Comparison of ENCODE assay signal across 8 cellular contexts in the genomic region with DNA sequence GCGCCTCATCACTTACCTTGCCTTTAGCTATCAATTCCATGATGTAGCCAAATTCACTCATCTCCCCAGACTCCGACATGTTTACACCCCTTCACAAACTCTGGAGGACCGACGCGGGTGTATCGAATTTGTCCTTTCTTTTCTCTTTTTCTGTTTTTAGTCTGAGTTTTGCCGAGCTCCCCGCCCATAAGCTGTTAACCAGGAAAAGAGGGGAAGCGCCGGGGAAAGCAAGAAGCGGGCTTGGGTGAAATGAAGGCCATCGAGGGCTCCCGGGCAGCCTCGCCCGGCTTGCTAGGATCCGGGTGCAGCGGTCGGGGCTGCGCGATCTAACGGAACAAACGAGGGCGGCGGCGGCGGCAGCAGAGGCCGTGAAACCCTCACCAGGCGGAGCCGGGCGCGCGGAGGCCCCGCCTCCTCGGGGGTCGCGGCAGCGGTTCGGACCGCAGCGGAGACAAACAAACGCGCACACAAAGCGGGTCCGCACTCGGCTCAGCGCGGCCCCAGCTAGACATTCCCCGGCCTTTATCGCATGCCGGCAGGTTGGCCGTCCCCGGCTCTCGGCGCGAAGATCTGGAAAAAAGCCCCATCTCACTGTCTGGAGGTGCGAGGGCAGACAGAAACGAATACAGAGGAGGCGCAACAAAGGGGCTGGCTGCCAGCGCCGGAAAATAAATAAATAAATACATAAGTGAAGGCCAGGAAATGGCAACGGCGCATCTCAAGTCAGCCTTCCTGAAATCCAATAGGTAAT. TPM values are rescaled to one million over a fixed set of nuclear protein-coding genes. Genes with fewer than 3 reads are reported as not detected.
A peak's percentile ranks its signal among the peaks of the same experiment; 100 is the strongest.
DNase-seq lines count a peak whose midpoint lies in the region; ATAC-seq, FAIRE-seq and TF ChIP-seq lines count a peak whose summit lies in the region.

No MANE protein-coding gene starts in this region.

- dilution Hi-C loops in keratinocyte (cut with MboI; ENCODE audit: extremely low pct_ligation_motif_present, low sequenced_read_pairs), result no loop called here

- peak; percentile 77 for ATAC-seq in HG02885 (IDR thresholded peaks at IDR 0.05; ENCODE audit: poor library complexity, unreplicated experiment)

- H3K27me3 ChIP-seq in ACC112 (ENCODE audit: insufficient read depth, low read length) (peaks cover 68% of the 10 kb centered on the region), keratinocyte (ENCODE audit: control insufficient read depth, extremely low read depth, insufficient read depth, low read length) (peaks cover 51% of the 10 kb centered on the region)

- FAIRE-seq in keratinocyte (lab: Jason Lieb, UNC), result no peak

- H3K4me3 ChIP-seq in ACC112 (ENCODE audit: low read depth, low read length) (peak overlapping the region; percentile 79), GM12865 (ENCODE audit: low read depth, low read length) (peak overlapping the region; percentile 63), astrocyte of the spinal cord (ENCODE audit: low read depth, low read length) (peak overlapping the region; percentile 54), keratinocyte (ENCODE audit: control insufficient read depth in 2 of 3, extremely low read depth in 1 of 3, insufficient read depth in 2 of 3, low read depth in 1 of 3, low read length in 3 of 3) (peak overlapping the region; percentile 20 to 70 (median 61))

- no peaks in the 10 kb centered on the region for H3K9me3 ChIP-seq in keratinocyte (ENCODE audit: control insufficient read depth, low read depth, low read length)

- H3K9me1 ChIP-seq in keratinocyte (ENCODE audit: control insufficient read depth, extremely low read depth, insufficient read depth, low read length), result no peaks in the 10 kb centered on the region

- TF ChIP-seq CTCF in GM12865 (IDR thresholded peaks at IDR 0.05; ENCODE audit: insufficient read depth, low read depth, low read length, missing control alignments) (no peak), astrocyte of the spinal cord (IDR thresholded peaks at IDR 0.05; ENCODE audit: low read depth, low read length) (no peak), keratinocyte (optimal IDR thresholded peaks at IDR 0.05 in 1 of 3, IDR thresholded peaks at IDR 0.05 in 1 of 3, conservative IDR thresholded peaks at IDR 0.05 in 1 of 3; ENCODE audit: extremely low read depth in 1 of 3, insufficient read depth in 2 of 3, low read length in 3 of 3) (no peak)

- no peaks in the 10 kb centered on the region for H3K79me2 ChIP-seq in ACC112 (ENCODE audit: control insufficient read depth, insufficient read depth, low read length, unreplicated experiment)
- H3K79me2 ChIP-seq in keratinocyte (ENCODE audit: control insufficient read depth, insufficient read depth, low read length), result no peaks in the 10 kb centered on the region

- H3K36me3 ChIP-seq in ACC112 (ENCODE audit: insufficient read depth, low read length), result no peaks in the 10 kb centered on the region
- H3K36me3 ChIP-seq in keratinocyte (ENCODE audit: control insufficient read depth in 2 of 2, extremely low read depth in 1 of 2, insufficient read depth in 2 of 2, low read length in 2 of 2), result no peaks in the 10 kb centered on the region

- peak overlapping the region; percentile 84 for H3K4me2 ChIP-seq in keratinocyte (ENCODE audit: control insufficient read depth, extremely low read depth, insufficient read depth, low read depth, low read length)

- H3K27ac ChIP-seq in ACC112 (ENCODE audit: low read depth, low read length) (no peak overlapping the region), keratinocyte (ENCODE audit: control insufficient read depth, insufficient read depth, low read length) (no peak overlapping the region)

- H2AFZ ChIP-seq in ACC112 (ENCODE audit: low read length, unreplicated experiment) (peak overlapping the region; percentile 96), keratinocyte (ENCODE audit: control insufficient read depth, low read length) (peak overlapping the region; percentile 42)

- H4K20me1 ChIP-seq in keratinocyte (ENCODE audit: control insufficient read depth, extremely low read depth, insufficient read depth, low read length), result peaks cover 2% of the 10 kb centered on the region

- in situ Hi-C loops in astrocyte of the spinal cord (cut with HindIII; ENCODE audit: low sequenced_read_pairs), result no loop called here

- H3K4me1 ChIP-seq in ACC112 (ENCODE audit: control insufficient read depth, insufficient read depth, low read length, unreplicated experiment) (no peaks in the 10 kb centered on the region), keratinocyte (ENCODE audit: control insufficient read depth, extremely low read depth, insufficient read depth, low read length) (peaks cover 6% of the 10 kb centered on the region)

- DNase-seq in GM12865 (ENCODE audit: low read depth) (peak; percentile 28), NCI-H748 (lab: John Stamatoyannopoulos, UW; ENCODE audit: unreplicated experiment) (peak; percentile 79), astrocyte of the spinal cord (ENCODE audit: low read depth, low spot score) (peak; percentile 28), keratinocyte (ENCODE audit: low read depth, low spot score) (no peak), hippocampal formation (lab: John Stamatoyannopoulos, UW) (no peak)
- peak; percentile 10 for DNase-seq in stimulated activated CD4-positive, alpha-beta T cell treated with anti-CD3 and anti-CD28 coated beads, Interleukin-4, amount 100 ng/mL, for 24 hours

- H3K9ac ChIP-seq in keratinocyte (ENCODE audit: control insufficient read depth, extremely low read depth, insufficient read depth, low read length), result no peak overlapping the region

RNA-seq across cellular contexts. Expression of gene TRIM36, which starts 10.4 kb away (rescaled TPM):
- polyA plus RNA-seq in keratinocyte, result 2.0 to 2.4 TPM (median 2.2 TPM) in 3 replicates
- polyA plus RNA-seq in keratinocyte (2011; ENCODE audit: low read depth), result 0.62 TPM
- 1.1 and 2.7 TPM in 2 replicates for polyA plus RNA-seq in keratinocyte (2011; cell fraction: cytosol; rRNA removed)
- polyA plus RNA-seq in keratinocyte (2011; cell fraction: nucleus; rRNA removed), result 2.3 and 3.8 TPM in 2 replicates
- polyA plus RNA-seq in keratinocyte (2012; ENCODE audit: low replicate concordance), result 0.61 and 0.89 TPM in 2 replicates
- polyA minus RNA-seq in keratinocyte, result 2.9 to 8.1 TPM (median 3.2 TPM) in 3 replicates
- polyA minus RNA-seq in keratinocyte (2011; cell fraction: cytosol; rRNA and poly(A)+ RNA removed), result 0.96 TPM
- polyA minus RNA-seq in keratinocyte (2011; cell fraction: nucleus; rRNA and poly(A)+ RNA removed), result 1.8 and 7.8 TPM in 2 replicates

Comparison
In these comparisons a context has a peak if more than half of its experiments do, and no peak if none do; other contexts are left out.
1. DNase-seq: peak in GM12865 (single experiment), NCI-H748 (single experiment), astrocyte of the spinal cord (single experiment) and stimulated activated CD4-positive, alpha-beta T cell treated with anti-CD3 and anti-CD28 coated beads, Interleukin-4, amount 100 ng/mL, for 24 hours (single experiment); none in keratinocyte (single experiment) and hippocampal formation (0 of 2).
2. Peak in every context shown above with its lines, with median percentiles within 50 percentile points of each other: H3K4me3 ChIP-seq.